Comparison of ENCODE assay signal across 1 cellular context in genomic region chr2:180359522-180360282, GRCh38.
TF ChIP-seq lines count a peak whose summit lies in the region.

No MANE protein-coding gene starts in this region.

TF ChIP-seq in WTC11, 78 proteins besides CTCF, POLR2A, EP300 and RAD21 (continued from another document):
- TF ChIP-seq, protein P1, sequence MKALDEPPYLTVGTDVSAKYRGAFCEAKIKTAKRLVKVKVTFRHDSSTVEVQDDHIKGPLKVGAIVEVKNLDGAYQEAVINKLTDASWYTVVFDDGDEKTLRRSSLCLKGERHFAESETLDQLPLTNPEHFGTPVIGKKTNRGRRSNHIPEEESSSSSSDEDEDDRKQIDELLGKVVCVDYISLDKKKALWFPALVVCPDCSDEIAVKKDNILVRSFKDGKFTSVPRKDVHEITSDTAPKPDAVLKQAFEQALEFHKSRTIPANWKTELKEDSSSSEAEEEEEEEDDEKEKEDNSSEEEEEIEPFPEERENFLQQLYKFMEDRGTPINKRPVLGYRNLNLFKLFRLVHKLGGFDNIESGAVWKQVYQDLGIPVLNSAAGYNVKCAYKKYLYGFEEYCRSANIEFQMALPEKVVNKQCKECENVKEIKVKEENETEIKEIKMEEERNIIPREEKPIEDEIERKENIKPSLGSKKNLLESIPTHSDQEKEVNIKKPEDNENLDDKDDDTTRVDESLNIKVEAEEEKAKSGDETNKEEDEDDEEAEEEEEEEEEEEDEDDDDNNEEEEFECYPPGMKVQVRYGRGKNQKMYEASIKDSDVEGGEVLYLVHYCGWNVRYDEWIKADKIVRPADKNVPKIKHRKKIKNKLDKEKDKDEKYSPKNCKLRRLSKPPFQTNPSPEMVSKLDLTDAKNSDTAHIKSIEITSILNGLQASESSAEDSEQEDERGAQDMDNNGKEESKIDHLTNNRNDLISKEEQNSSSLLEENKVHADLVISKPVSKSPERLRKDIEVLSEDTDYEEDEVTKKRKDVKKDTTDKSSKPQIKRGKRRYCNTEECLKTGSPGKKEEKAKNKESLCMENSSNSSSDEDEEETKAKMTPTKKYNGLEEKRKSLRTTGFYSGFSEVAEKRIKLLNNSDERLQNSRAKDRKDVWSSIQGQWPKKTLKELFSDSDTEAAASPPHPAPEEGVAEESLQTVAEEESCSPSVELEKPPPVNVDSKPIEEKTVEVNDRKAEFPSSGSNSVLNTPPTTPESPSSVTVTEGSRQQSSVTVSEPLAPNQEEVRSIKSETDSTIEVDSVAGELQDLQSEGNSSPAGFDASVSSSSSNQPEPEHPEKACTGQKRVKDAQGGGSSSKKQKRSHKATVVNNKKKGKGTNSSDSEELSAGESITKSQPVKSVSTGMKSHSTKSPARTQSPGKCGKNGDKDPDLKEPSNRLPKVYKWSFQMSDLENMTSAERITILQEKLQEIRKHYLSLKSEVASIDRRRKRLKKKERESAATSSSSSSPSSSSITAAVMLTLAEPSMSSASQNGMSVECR (CRISPR knock-in tag; IDR thresholded peaks at IDR 0.05; ENCODE audit: borderline replicate concordance), result no peak
- TF ChIP-seq SMAD3 (CRISPR knock-in tag; IDR thresholded peaks at IDR 0.05; ENCODE audit: borderline replicate concordance) (no peak), NR1H2 (CRISPR knock-in tag; IDR thresholded peaks at IDR 0.05) (no peak), ZNF121 (CRISPR knock-in tag; IDR thresholded peaks at IDR 0.05) (no peak), GTF2I (CRISPR knock-in tag; conservative IDR thresholded peaks at IDR 0.05) (no peak)
- TF ChIP-seq, protein P2, sequence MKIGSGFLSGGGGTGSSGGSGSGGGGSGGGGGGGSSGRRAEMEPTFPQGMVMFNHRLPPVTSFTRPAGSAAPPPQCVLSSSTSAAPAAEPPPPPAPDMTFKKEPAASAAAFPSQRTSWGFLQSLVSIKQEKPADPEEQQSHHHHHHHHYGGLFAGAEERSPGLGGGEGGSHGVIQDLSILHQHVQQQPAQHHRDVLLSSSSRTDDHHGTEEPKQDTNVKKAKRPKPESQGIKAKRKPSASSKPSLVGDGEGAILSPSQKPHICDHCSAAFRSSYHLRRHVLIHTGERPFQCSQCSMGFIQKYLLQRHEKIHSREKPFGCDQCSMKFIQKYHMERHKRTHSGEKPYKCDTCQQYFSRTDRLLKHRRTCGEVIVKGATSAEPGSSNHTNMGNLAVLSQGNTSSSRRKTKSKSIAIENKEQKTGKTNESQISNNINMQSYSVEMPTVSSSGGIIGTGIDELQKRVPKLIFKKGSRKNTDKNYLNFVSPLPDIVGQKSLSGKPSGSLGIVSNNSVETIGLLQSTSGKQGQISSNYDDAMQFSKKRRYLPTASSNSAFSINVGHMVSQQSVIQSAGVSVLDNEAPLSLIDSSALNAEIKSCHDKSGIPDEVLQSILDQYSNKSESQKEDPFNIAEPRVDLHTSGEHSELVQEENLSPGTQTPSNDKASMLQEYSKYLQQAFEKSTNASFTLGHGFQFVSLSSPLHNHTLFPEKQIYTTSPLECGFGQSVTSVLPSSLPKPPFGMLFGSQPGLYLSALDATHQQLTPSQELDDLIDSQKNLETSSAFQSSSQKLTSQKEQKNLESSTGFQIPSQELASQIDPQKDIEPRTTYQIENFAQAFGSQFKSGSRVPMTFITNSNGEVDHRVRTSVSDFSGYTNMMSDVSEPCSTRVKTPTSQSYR (CRISPR knock-in tag; IDR thresholded peaks at IDR 0.05), result no peak
TF ChIP-seq in WTC11: peak in this region for 0.
